ENCODE assay signal across 1 cellular context in the genomic region with DNA sequence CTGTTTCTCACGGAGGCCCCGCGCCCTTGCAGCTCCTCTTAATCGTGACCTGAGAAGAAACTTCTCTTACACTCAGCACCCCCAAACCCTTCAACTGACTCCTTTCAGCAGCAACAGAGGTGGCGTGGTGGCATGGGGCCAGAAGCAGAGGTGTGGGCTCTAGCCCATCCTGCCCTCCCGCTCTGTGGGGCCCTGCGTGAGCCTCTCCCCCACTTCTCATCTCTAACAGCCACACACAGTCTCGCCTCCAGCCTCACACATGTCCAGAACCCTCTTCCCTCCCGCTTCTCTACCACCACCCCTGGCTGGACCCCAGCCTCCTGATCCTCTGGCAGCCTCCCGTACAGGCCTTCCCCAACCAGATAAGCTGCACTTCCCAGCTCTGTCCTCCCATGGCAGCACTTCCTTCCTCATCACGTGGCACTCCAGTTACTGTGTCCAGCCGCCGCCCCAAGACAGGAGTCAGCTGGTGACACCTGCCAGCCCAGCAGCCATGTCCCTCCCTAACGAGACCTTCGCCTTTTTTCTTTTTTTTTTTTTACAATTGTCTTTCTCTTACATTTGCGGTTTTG.
TF ChIP-seq lines count a peak whose summit lies in the region.

No MANE protein-coding gene starts in this region.

TF ChIP-seq in K562, 482 proteins besides CTCF, POLR2A, EP300 and RAD21 (continued from another document):
- TF ChIP-seq, protein P1, sequence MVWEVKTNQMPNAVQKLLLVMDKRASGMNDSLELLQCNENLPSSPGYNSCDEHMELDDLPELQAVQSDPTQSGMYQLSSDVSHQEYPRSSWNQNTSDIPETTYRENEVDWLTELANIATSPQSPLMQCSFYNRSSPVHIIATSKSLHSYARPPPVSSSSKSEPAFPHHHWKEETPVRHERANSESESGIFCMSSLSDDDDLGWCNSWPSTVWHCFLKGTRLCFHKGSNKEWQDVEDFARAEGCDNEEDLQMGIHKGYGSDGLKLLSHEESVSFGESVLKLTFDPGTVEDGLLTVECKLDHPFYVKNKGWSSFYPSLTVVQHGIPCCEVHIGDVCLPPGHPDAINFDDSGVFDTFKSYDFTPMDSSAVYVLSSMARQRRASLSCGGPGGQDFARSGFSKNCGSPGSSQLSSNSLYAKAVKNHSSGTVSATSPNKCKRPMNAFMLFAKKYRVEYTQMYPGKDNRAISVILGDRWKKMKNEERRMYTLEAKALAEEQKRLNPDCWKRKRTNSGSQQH (CRISPR knock-in tag; IDR thresholded peaks at IDR 0.05), result peak; percentile 7; the same call in 1 of the 2 replicates
- TF ChIP-seq, protein P2, sequence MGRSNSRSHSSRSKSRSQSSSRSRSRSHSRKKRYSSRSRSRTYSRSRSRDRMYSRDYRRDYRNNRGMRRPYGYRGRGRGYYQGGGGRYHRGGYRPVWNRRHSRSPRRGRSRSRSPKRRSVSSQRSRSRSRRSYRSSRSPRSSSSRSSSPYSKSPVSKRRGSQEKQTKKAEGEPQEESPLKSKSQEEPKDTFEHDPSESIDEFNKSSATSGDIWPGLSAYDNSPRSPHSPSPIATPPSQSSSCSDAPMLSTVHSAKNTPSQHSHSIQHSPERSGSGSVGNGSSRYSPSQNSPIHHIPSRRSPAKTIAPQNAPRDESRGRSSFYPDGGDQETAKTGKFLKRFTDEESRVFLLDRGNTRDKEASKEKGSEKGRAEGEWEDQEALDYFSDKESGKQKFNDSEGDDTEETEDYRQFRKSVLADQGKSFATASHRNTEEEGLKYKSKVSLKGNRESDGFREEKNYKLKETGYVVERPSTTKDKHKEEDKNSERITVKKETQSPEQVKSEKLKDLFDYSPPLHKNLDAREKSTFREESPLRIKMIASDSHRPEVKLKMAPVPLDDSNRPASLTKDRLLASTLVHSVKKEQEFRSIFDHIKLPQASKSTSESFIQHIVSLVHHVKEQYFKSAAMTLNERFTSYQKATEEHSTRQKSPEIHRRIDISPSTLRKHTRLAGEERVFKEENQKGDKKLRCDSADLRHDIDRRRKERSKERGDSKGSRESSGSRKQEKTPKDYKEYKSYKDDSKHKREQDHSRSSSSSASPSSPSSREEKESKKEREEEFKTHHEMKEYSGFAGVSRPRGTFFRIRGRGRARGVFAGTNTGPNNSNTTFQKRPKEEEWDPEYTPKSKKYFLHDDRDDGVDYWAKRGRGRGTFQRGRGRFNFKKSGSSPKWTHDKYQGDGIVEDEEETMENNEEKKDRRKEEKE (IDR thresholded peaks at IDR 0.05; ENCODE audit: borderline replicate concordance in 1 of 2, control insufficient read depth in 1 of 2, low read depth in 2 of 2, low read length in 1 of 2), result no peak
- no peak for TF ChIP-seq PTTG1 (tag; IDR thresholded peaks at IDR 0.05; ENCODE audit: low read depth)
- TF ChIP-seq NFIC (IDR thresholded peaks at IDR 0.05), result 0 out of 2 replicates have a peak, but pooled peaks have one; percentile 37
- TF ChIP-seq, protein P3, sequence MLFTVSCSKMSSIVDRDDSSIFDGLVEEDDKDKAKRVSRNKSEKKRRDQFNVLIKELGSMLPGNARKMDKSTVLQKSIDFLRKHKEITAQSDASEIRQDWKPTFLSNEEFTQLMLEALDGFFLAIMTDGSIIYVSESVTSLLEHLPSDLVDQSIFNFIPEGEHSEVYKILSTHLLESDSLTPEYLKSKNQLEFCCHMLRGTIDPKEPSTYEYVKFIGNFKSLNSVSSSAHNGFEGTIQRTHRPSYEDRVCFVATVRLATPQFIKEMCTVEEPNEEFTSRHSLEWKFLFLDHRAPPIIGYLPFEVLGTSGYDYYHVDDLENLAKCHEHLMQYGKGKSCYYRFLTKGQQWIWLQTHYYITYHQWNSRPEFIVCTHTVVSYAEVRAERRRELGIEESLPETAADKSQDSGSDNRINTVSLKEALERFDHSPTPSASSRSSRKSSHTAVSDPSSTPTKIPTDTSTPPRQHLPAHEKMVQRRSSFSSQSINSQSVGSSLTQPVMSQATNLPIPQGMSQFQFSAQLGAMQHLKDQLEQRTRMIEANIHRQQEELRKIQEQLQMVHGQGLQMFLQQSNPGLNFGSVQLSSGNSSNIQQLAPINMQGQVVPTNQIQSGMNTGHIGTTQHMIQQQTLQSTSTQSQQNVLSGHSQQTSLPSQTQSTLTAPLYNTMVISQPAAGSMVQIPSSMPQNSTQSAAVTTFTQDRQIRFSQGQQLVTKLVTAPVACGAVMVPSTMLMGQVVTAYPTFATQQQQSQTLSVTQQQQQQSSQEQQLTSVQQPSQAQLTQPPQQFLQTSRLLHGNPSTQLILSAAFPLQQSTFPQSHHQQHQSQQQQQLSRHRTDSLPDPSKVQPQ (CRISPR knock-in tag; IDR thresholded peaks at IDR 0.05; ENCODE audit: borderline replicate concordance), result no peak
- no peak for TF ChIP-seq RBM39 (optimal IDR thresholded peaks at IDR 0.05; ENCODE audit: low read depth, low read length)
- TF ChIP-seq LARP7 (IDR thresholded peaks at IDR 0.05), result no peak
- no peak for TF ChIP-seq FUS (optimal IDR thresholded peaks at IDR 0.05; ENCODE audit: low read depth, low read length)
- TF ChIP-seq ZBTB1 (CRISPR knock-in tag; IDR thresholded peaks at IDR 0.05; ENCODE audit: borderline replicate concordance, low read depth), result no peak
- TF ChIP-seq NCOA6 (IDR thresholded peaks at IDR 0.05), result no peak
- no peak for TF ChIP-seq ZBTB12 (CRISPR knock-in tag; IDR thresholded peaks at IDR 0.05)
- TF ChIP-seq, protein P4, sequence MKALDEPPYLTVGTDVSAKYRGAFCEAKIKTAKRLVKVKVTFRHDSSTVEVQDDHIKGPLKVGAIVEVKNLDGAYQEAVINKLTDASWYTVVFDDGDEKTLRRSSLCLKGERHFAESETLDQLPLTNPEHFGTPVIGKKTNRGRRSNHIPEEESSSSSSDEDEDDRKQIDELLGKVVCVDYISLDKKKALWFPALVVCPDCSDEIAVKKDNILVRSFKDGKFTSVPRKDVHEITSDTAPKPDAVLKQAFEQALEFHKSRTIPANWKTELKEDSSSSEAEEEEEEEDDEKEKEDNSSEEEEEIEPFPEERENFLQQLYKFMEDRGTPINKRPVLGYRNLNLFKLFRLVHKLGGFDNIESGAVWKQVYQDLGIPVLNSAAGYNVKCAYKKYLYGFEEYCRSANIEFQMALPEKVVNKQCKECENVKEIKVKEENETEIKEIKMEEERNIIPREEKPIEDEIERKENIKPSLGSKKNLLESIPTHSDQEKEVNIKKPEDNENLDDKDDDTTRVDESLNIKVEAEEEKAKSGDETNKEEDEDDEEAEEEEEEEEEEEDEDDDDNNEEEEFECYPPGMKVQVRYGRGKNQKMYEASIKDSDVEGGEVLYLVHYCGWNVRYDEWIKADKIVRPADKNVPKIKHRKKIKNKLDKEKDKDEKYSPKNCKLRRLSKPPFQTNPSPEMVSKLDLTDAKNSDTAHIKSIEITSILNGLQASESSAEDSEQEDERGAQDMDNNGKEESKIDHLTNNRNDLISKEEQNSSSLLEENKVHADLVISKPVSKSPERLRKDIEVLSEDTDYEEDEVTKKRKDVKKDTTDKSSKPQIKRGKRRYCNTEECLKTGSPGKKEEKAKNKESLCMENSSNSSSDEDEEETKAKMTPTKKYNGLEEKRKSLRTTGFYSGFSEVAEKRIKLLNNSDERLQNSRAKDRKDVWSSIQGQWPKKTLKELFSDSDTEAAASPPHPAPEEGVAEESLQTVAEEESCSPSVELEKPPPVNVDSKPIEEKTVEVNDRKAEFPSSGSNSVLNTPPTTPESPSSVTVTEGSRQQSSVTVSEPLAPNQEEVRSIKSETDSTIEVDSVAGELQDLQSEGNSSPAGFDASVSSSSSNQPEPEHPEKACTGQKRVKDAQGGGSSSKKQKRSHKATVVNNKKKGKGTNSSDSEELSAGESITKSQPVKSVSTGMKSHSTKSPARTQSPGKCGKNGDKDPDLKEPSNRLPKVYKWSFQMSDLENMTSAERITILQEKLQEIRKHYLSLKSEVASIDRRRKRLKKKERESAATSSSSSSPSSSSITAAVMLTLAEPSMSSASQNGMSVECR (CRISPR knock-in tag; IDR thresholded peaks at IDR 0.05), result no peak
- 0 out of 2 replicates have a peak, but pooled peaks have one; percentile 18 for TF ChIP-seq RBFOX2 (IDR thresholded peaks at IDR 0.05; ENCODE audit: low read depth, low read length)
- TF ChIP-seq L3MBTL2 (IDR thresholded peaks at IDR 0.05), result peak; percentile 50
